8 cellular contexts compared by ENCODE assay signal in genomic region chr7:21946228-21946709, GRCh38. TPM values are rescaled to one million over a fixed set of nuclear protein-coding genes. Genes with fewer than 3 reads are reported as not detected.
DNase-seq lines count a peak whose midpoint lies in the region; ATAC-seq, FAIRE-seq and TF ChIP-seq lines count a peak whose summit lies in the region.

No MANE protein-coding gene starts in this region.

- H3K9ac ChIP-seq in iPS-18a (ENCODE audit: low read length) (peak overlapping the region; percentile 96), kidney (ENCODE audit: low read length in 2 of 2) (no peak overlapping the region)

- H3K36me3 Mint-ChIP-seq in T-helper 2 cell treated with Interferon-gamma antibody and Interleukin-4, amounts not matched to agents 5 μg/mL and 100 μg/mL, for 36 hours (ENCODE audit: low read depth), result peaks cover 11% of the 10 kb centered on the region
- H3K36me3 Mint-ChIP-seq in activated B cell treated with CpG ODN at 0.5 μM for 24 hours (ENCODE audit: low read depth), result peaks cover 9% of the 10 kb centered on the region

- TF ChIP-seq EP300 in stomach (IDR thresholded peaks at IDR 0.05), result no peak

- no peak for TF ChIP-seq CTCF in activated B cell treated with CpG ODN at 0.5 μM for 24 hours (IDR thresholded peaks at IDR 0.05)
- TF ChIP-seq CTCF in stomach (IDR thresholded peaks at IDR 0.05), result no peak
- no peak for TF ChIP-seq CTCF in kidney (IDR thresholded peaks at IDR 0.05; ENCODE audit: borderline replicate concordance, extremely low read depth, insufficient read depth)

- intact Hi-C loops in activated B cell treated with CpG ODN at 0.5 μM for 24 hours (cut with micrococcal nuclease) (loop anchor here (2.0 to 10.0 kb wide), 9 partner anchors 34 to 1731 kb away; partner anchors contain the start of genes CCDC126, HYCC1, KLHL7 and MACC1), stomach (cut with DNase I; ENCODE audit: low total_unique reads) (no loop called here), kidney (cut with DNase I) (no loop called here)

- H3K4me3 ChIP-seq in iPS-18a (ENCODE audit: low read length), result peak overlapping the region; percentile 99
- H3K4me3 ChIP-seq in stomach, result peak overlapping the region; percentile 63 to 77 (median 67)
- peak overlapping the region in 1 of 2 donors; percentile 71 for H3K4me3 ChIP-seq in kidney (ENCODE audit: low read length in 2 of 2)

- no peaks in the 10 kb centered on the region for H3K36me3 ChIP-seq in iPS-18a (ENCODE audit: control insufficient read depth, low read depth, low read length)
- H3K36me3 ChIP-seq in stomach, result no peaks in the 10 kb centered on the region
- H3K36me3 ChIP-seq in kidney (ENCODE audit: control insufficient read depth in 1 of 2, insufficient read depth in 2 of 2, low read length in 2 of 2), result no peaks in the 10 kb centered on the region

- CTCF ChIA-PET in activated B cell treated with CpG ODN at 0.5 μM for 24 hours (lab: Charles Lee), result interaction anchor here (0.7 to 1.5 kb wide), 3 partner anchors 18 to 137 kb away, joined by 3 to 5 read pairs (median 3); no protein-coding TSS in a partner anchor

- POLR2A ChIA-PET in activated B cell treated with CpG ODN at 0.5 μM for 24 hours (lab: Charles Lee), result interaction anchor here (0.6 to 4.3 kb wide), 15 partner anchors 8 to 593 kb away, joined by 3 to 70 read pairs (median 5); partner anchors contain the start of gene SP4

- WGBS in stomach, 5 donors, result 7 to 19% (median 17%) methylated on average over 7 of the region's 7 CpGs

- H3K27me3 ChIP-seq in iPS-18a (ENCODE audit: control insufficient read depth, insufficient read depth, low read length), result no peaks in the 10 kb centered on the region
- H3K27me3 ChIP-seq in stomach, result no peaks in the 10 kb centered on the region

- no peak for DNase-seq in T-helper 2 cell treated with Interferon-gamma antibody and Interleukin-4, amounts not matched to agents 5 μg/mL and 100 μg/mL, for 36 hours (ENCODE audit: low spot score)
- DNase-seq in T-helper 2 cell (no peak), activated B cell treated with CpG ODN at 0.5 μM for 24 hours (no peak), stomach (no peak), kidney (no peak)

- H3K27ac Mint-ChIP-seq in T-helper 2 cell treated with Interferon-gamma antibody and Interleukin-4, amounts not matched to agents 5 μg/mL and 100 μg/mL, for 36 hours, result peak overlapping the region; percentile 85
- peak overlapping the region; percentile 96 for H3K27ac Mint-ChIP-seq in activated B cell treated with CpG ODN at 0.5 μM for 24 hours

- no peak for FAIRE-seq in kidney (lab: Jason Lieb, UNC)

- H3K4me3 Mint-ChIP-seq in T-helper 2 cell treated with Interferon-gamma antibody and Interleukin-4, amounts not matched to agents 5 μg/mL and 100 μg/mL, for 36 hours, result peak overlapping the region; percentile 92
- peak overlapping the region; percentile 94 for H3K4me3 Mint-ChIP-seq in activated B cell treated with CpG ODN at 0.5 μM for 24 hours

- no peaks in the 10 kb centered on the region for H3K9me3 ChIP-seq in iPS-18a (ENCODE audit: control insufficient read depth, low read depth, low read length)
- no peaks in the 10 kb centered on the region for H3K9me3 ChIP-seq in stomach
- H3K9me3 ChIP-seq in kidney (ENCODE audit: control insufficient read depth in 1 of 2, low read length in 2 of 2), result no peaks in the 10 kb centered on the region

- H3K9me3 Mint-ChIP-seq in T-helper 2 cell treated with Interferon-gamma antibody and Interleukin-4, amounts not matched to agents 5 μg/mL and 100 μg/mL, for 36 hours, result no peaks in the 10 kb centered on the region
- H3K9me3 Mint-ChIP-seq in activated B cell treated with CpG ODN at 0.5 μM for 24 hours, result no peaks in the 10 kb centered on the region

- ATAC-seq in activated B cell treated with CpG ODN at 0.5 μM for 24 hours (ENCODE audit: low read depth), result no peak
- no peak for ATAC-seq in GM18520 (IDR thresholded peaks at IDR 0.05; ENCODE audit: unreplicated experiment)
- no peak for ATAC-seq in GM21619 (IDR thresholded peaks at IDR 0.05; ENCODE audit: unreplicated experiment)

- peaks cover 55% of the 10 kb centered on the region for H3K4me1 Mint-ChIP-seq in T-helper 2 cell treated with Interferon-gamma antibody and Interleukin-4, amounts not matched to agents 5 μg/mL and 100 μg/mL, for 36 hours (ENCODE audit: low read depth)
- peaks cover 64% of the 10 kb centered on the region for H3K4me1 Mint-ChIP-seq in activated B cell treated with CpG ODN at 0.5 μM for 24 hours

- peak overlapping the region; percentile 67 for H3K27ac ChIP-seq in iPS-18a (ENCODE audit: low read length)
- H3K27ac ChIP-seq in stomach, result peak overlapping the region; percentile 86 to 91 (median 87)
- H3K27ac ChIP-seq in kidney (ENCODE audit: low read depth in 2 of 2, low read length in 2 of 2), result no peak overlapping the region

- H3K4me1 ChIP-seq in iPS-18a (ENCODE audit: control insufficient read depth, low read depth, low read length) (peaks cover 27% of the 10 kb centered on the region), stomach (peaks cover 12 to 64% (median 48%) of the 10 kb centered on the region in 4 donors), kidney (ENCODE audit: control insufficient read depth in 1 of 2, insufficient read depth in 1 of 2, low read depth in 1 of 2, low read length in 2 of 2) (peaks cover 0 to 2% of the 10 kb centered on the region in 2 donors)

- H3K27me3 Mint-ChIP-seq in T-helper 2 cell treated with Interferon-gamma antibody and Interleukin-4, amounts not matched to agents 5 μg/mL and 100 μg/mL, for 36 hours (ENCODE audit: low read depth), result peaks cover 15% of the 10 kb centered on the region
- H3K27me3 Mint-ChIP-seq in activated B cell treated with CpG ODN at 0.5 μM for 24 hours, result no peaks in the 10 kb centered on the region

- TF ChIP-seq POLR2A in stomach (IDR thresholded peaks at IDR 0.05), result no peak

RNA-seq across cellular contexts. Expression of gene CDCA7L, which starts 0.6 kb away (rescaled TPM):
- 69.8 and 70.3 TPM in 2 replicates for total RNA-seq in activated B cell treated with CpG ODN at 0.5 μM for 24 hours
- 10 to 100 TPM in 3 of 5 donors, 1 to 10 TPM in 2; 5.4 to 89.8 (median 13.4) TPM for total RNA-seq in stomach
- polyA plus RNA-seq in stomach, result 10 to 100 TPM; 17.8 to 37.6 (median 20.3) TPM
- 10.1 TPM for total RNA-seq in kidney
- 2.3 TPM for polyA plus RNA-seq in kidney (ENCODE audit: insufficient read depth, low read depth, low replicate concordance)

Comparison
In these comparisons a context has a peak if more than half of its experiments do, and no peak if none do; other contexts are left out.
1. H3K27ac ChIP-seq: peak in iPS-18a (single experiment) and stomach (5 of 5); none in kidney (0 of 2).